Comparison of ENCODE assay signal across 9 cellular contexts in the genomic region with DNA sequence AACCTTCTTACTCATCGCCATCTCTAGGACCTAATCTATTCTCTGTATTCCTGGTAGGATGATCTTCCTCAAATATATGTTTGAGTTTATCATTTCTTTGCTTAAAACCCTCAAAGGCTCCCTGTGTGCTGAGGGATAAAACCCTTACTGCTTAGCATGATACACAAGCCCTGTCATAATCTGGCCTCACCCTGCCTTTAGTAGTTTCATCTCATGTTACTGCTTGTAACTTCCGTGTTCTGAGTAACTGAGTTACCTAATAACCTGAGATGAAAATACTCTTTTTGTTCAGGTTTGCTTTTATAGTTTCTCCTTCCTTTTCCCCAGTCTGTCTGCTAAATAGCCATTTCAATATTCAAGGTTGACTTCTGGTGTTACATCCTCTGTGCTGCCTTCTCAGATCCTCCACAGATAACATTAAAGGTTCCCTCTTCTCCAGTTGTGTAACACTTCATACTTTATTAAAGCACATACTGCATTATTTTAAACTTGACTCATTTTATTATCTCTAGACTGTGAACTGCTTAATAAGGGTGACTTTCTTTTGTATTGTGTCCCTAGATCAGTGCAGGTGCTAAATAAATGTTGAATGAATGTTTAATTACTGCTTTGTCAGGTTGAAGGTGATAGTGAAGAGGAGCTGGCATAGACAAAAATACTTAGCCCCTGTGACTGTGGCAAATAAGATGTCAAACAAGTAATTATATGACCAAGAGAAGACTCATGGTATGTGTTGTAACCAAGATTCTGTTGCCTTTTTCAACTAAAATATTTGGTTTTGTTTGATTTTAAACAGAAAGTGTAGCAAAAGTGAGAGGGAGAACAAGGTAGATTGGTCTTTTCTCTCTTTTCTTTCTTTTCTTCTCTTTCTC. TPM values are rescaled to one million over a fixed set of nuclear protein-coding genes. Genes with fewer than 3 reads are reported as not detected.
DNase-seq lines count a peak whose midpoint lies in the region; ATAC-seq and TF ChIP-seq lines count a peak whose summit lies in the region.
"Had no signal": no experiment of that assay in that cellular context is flagged by ENCODE, and none has a peak within 500 bp of the region (broad histone marks: within the 10 kb centered on the region; RNA-seq: fewer than 3 reads in every experiment).

No MANE protein-coding gene starts in this region.

- peak overlapping the region in 1 of 4 donors; percentile 1 for H3K4me3 Mint-ChIP-seq in CD4-positive, CD25-positive, alpha-beta regulatory T cell
- no peak overlapping the region for H3K4me3 Mint-ChIP-seq in activated naive CD8-positive, alpha-beta T cell

- no peak overlapping the region for H3K27ac ChIP-seq in CD4-positive, CD25-positive, alpha-beta regulatory T cell (ENCODE audit: insufficient read depth, low read length, poor library complexity, severe bottlenecking)
- no peak overlapping the region for H3K27ac ChIP-seq in OCI-LY7 (ENCODE audit: low read depth, low read length, poor library complexity, severe bottlenecking)
- H3K27ac ChIP-seq: VCaP had no signal

- H3K4me1 ChIP-seq in CD4-positive, CD25-positive, alpha-beta regulatory T cell (ENCODE audit: control insufficient read depth, insufficient read depth, low read length, poor library complexity, severe bottlenecking) = peaks cover 12% of the 10 kb centered on the region
- peaks cover 2% of the 10 kb centered on the region for H3K4me1 ChIP-seq in OCI-LY7 (ENCODE audit: insufficient read depth, low read length, poor library complexity, severe bottlenecking)

- peak overlapping the region; percentile 4 for H3K4me3 ChIP-seq in CD4-positive, CD25-positive, alpha-beta regulatory T cell (ENCODE audit: low read depth, low read length)
- H3K4me3 ChIP-seq in OCI-LY7 (ENCODE audit: low read depth, low read length, poor library complexity, severe bottlenecking) = no peak overlapping the region

- ATAC-seq in CD4-positive, CD25-positive, alpha-beta regulatory T cell (ENCODE audit: low read depth in 2 of 2) = peak; percentile 50 to 55
- peak; percentile 70 for ATAC-seq in GM21737 (IDR thresholded peaks at IDR 0.05; ENCODE audit: unreplicated experiment)
- no peak for ATAC-seq in HG02759 (IDR thresholded peaks at IDR 0.05; ENCODE audit: unreplicated experiment)

- DNase-seq in CD4-positive, CD25-positive, alpha-beta regulatory T cell = peak in 1 of 3 donors; percentile 48
- DNase-seq in left kidney (ENCODE audit: low read depth, low spot score) (peak; percentile 9), 8988T (no peak), iPS-NIHi7 (ENCODE audit: extremely low spot score) (no peak), OCI-LY7 (ENCODE audit: low spot score) (no peak)

- no peak overlapping the region for H3K4me2 ChIP-seq in OCI-LY7 (ENCODE audit: low read length)

- no peaks in the 10 kb centered on the region for H3K27me3 ChIP-seq in CD4-positive, CD25-positive, alpha-beta regulatory T cell (ENCODE audit: control insufficient read depth, insufficient read depth, low read length)

- peaks cover 6% of the 10 kb centered on the region; the same call in 1 of the 2 replicates for H4K20me1 ChIP-seq in OCI-LY7 (ENCODE audit: insufficient read depth, low read length)

- H3K79me2 ChIP-seq in OCI-LY7 (ENCODE audit: insufficient read depth, low read depth, low read length) = peaks cover 12% of the 10 kb centered on the region; the same call in 1 of the 2 replicates

- intact Hi-C loops in OCI-LY7 (cut with micrococcal nuclease; ENCODE audit: unreplicated experiment) = no loop called here

- CTCF ChIA-PET in OCI-LY7 (lab: Charles Lee; ENCODE audit: unreplicated experiment) = no interaction called here

- H3K36me3 ChIP-seq in CD4-positive, CD25-positive, alpha-beta regulatory T cell (ENCODE audit: control insufficient read depth, insufficient read depth, low read length) = no peaks in the 10 kb centered on the region
- H3K36me3 ChIP-seq in OCI-LY7 (ENCODE audit: insufficient read depth, low read length) = no peaks in the 10 kb centered on the region; the same call in 1 of the 2 replicates

- H3K36me3 Mint-ChIP-seq in CD4-positive, CD25-positive, alpha-beta regulatory T cell = peaks cover 7% of the 10 kb centered on the region
- H3K36me3 Mint-ChIP-seq in activated naive CD8-positive, alpha-beta T cell = peaks cover 14% of the 10 kb centered on the region

- TF ChIP-seq CTCF in OCI-LY7 (conservative IDR thresholded peaks at IDR 0.05; ENCODE audit: low read length) = no peak

- POLR2A ChIA-PET in OCI-LY7 (lab: Charles Lee) = interaction anchor here (0.6 to 1.2 kb wide), 4 partner anchors 24 to 63 kb away, joined by 3 to 4 read pairs (median 3); no protein-coding TSS in a partner anchor

- H3K9me3 ChIP-seq in CD4-positive, CD25-positive, alpha-beta regulatory T cell (ENCODE audit: control insufficient read depth in 2 of 2, low read length in 2 of 2) = no peaks in the 10 kb centered on the region
- H3K9me3 ChIP-seq in OCI-LY7 (ENCODE audit: low read length) = no peaks in the 10 kb centered on the region

- H3K9me3 Mint-ChIP-seq in CD4-positive, CD25-positive, alpha-beta regulatory T cell = peaks cover 0 to 1% (median 0%) of the 10 kb centered on the region in 7 donors
- H3K9me3 Mint-ChIP-seq in activated naive CD8-positive, alpha-beta T cell (ENCODE audit: low read depth) = no peaks in the 10 kb centered on the region

- no peaks in the 10 kb centered on the region for H3K9me2 ChIP-seq in OCI-LY7 (ENCODE audit: insufficient read depth, low read length)

- peak overlapping the region; percentile 49 to 85 (median 59) for H3K27ac Mint-ChIP-seq in CD4-positive, CD25-positive, alpha-beta regulatory T cell
- peak overlapping the region; percentile 77 for H3K27ac Mint-ChIP-seq in activated naive CD8-positive, alpha-beta T cell

- H3K27me3 Mint-ChIP-seq in CD4-positive, CD25-positive, alpha-beta regulatory T cell = no peaks in the 10 kb centered on the region
- no peaks in the 10 kb centered on the region for H3K27me3 Mint-ChIP-seq in activated naive CD8-positive, alpha-beta T cell

- H3K4me1 Mint-ChIP-seq in CD4-positive, CD25-positive, alpha-beta regulatory T cell = peaks cover 54 to 67% (median 58%) of the 10 kb centered on the region in 4 donors
- H3K4me1 Mint-ChIP-seq in activated naive CD8-positive, alpha-beta T cell (ENCODE audit: low read depth) = peaks cover 59% of the 10 kb centered on the region

- no TSS peak for BruUV-seq in OCI-LY7 (replicated peaks; lab: Mats Ljungman, UMichigan)

- H2AFZ ChIP-seq in OCI-LY7 (ENCODE audit: low read length) = no peak overlapping the region

RNA-seq across cellular contexts. Expression of gene NFAT5, which starts 47.8 kb away (rescaled TPM):
- total RNA-seq in CD4-positive, CD25-positive, alpha-beta regulatory T cell = 57.6 TPM
- polyA plus RNA-seq in CD4-positive, CD25-positive, alpha-beta regulatory T cell = 10 to 100 TPM in 2 of 4 donors, 1 to 10 TPM in 2; 7.0 to 12.0 (median 10.0) TPM
- total RNA-seq in OCI-LY7 (2014; rRNA removed; shearing (Covaris generic)) = 6.7 and 9.9 TPM in 2 replicates
- 26.0 and 29.7 TPM in 2 replicates for total RNA-seq in OCI-LY7 (2022)
